In genomic region chr5:179270581-179271300, GRCh38 we compare ENCODE assay signal across 1 cellular context.
TF ChIP-seq lines count a peak whose summit lies in the region.

No MANE protein-coding gene starts in this region.

TF ChIP-seq in IMR-90, 13 proteins besides CTCF, POLR2A, EP300 and RAD21 (continued from another document):
- TF ChIP-seq CEBPB (IDR thresholded peaks at IDR 0.05; ENCODE audit: low read depth, low read length) (no peak), MXI1 (IDR thresholded peaks at IDR 0.05; ENCODE audit: borderline replicate concordance, low read depth, low read length) (no peak)
TF ChIP-seq in IMR-90: peak in this region for 0.
